In genomic region chr2:74119324-74119723, GRCh38 we compare ENCODE assay signal across 8 cellular contexts. TPM values are rescaled to one million over a fixed set of nuclear protein-coding genes. Genes with fewer than 3 reads are reported as not detected.
DNase-seq lines count a peak whose midpoint lies in the region; ATAC-seq and TF ChIP-seq lines count a peak whose summit lies in the region.

No MANE protein-coding gene starts in this region.

- ATAC-seq in omental fat pad (ENCODE audit: low FRiP score) (no peak), GM21367 (IDR thresholded peaks at IDR 0.05; ENCODE audit: unreplicated experiment) (no peak)

- peak; percentile 16 for DNase-seq in AG10803 (ENCODE audit: low read depth)
- peak; percentile 37 for DNase-seq in SK-MEL-5 (ENCODE audit: low read depth, low spot score)
- DNase-seq in fibroblast of villous mesenchyme (ENCODE audit: low read depth) = peak; percentile 7
- DNase-seq in NAMALWA (ENCODE audit: low spot score) = no peak
- no peak for DNase-seq in omental fat pad (ENCODE audit: low spot score)
- DNase-seq in HPDE6-E6E7 (ENCODE audit: extremely low spot score) = no peak

- H3K4me3 ChIP-seq in AG10803 (ENCODE audit: low read length) = no peak overlapping the region
- no peak overlapping the region for H3K4me3 ChIP-seq in fibroblast of villous mesenchyme (ENCODE audit: low read depth, low read length)

- in situ Hi-C loops in SK-MEL-5 (cut with HindIII; ENCODE audit: low pct_unique_long_range_greater_than_20kb, low sequenced_read_pairs) = no loop called here

- TF ChIP-seq CTCF in AG10803 (conservative IDR thresholded peaks at IDR 0.05; ENCODE audit: low read length) (peak; percentile 33), GM12873 (IDR thresholded peaks at IDR 0.05; ENCODE audit: insufficient read depth, low read depth, low read length, missing control alignments) (peak; percentile 30), fibroblast of villous mesenchyme (IDR thresholded peaks at IDR 0.05; ENCODE audit: insufficient read depth, low read depth, low read length) (peak; percentile 32), omental fat pad (IDR thresholded peaks at IDR 0.05) (no peak)

RNA-seq across cellular contexts. Expression of gene BOLA3, which starts 28.4 kb away (rescaled TPM):
- 213 and 214 TPM in 2 replicates for total RNA-seq in SK-MEL-5 (2014; rRNA removed; shearing (Covaris generic))
- polyA plus RNA-seq in SK-MEL-5 (2015; cell fraction: cytosol; rRNA removed) = 200 and 269 TPM in 2 replicates
- 27.2 and 37.3 TPM in 2 replicates for polyA plus RNA-seq in SK-MEL-5 (2015; cell fraction: nucleus; rRNA removed)
- total RNA-seq in fibroblast of villous mesenchyme (41.2 and 50.1 TPM in 2 replicates), omental fat pad (10 to 100 TPM; 27.6 to 54.3 (median 39.6) TPM)

RNA-seq across cellular contexts. Expression of gene MOB1A, which starts 59.4 kb away (rescaled TPM):
- total RNA-seq in SK-MEL-5 (2014; rRNA removed; shearing (Covaris generic)) = 118 and 132 TPM in 2 replicates
- polyA plus RNA-seq in SK-MEL-5 (2015; cell fraction: cytosol; rRNA removed) = 70.0 and 110 TPM in 2 replicates
- polyA plus RNA-seq in SK-MEL-5 (2015; cell fraction: nucleus; rRNA removed) = 30.7 and 44.9 TPM in 2 replicates
- total RNA-seq in fibroblast of villous mesenchyme = 102 and 155 TPM in 2 replicates
- 100 to 1,000 TPM in 1 of 4 donors, 10 to 100 TPM in 3; 84.9 to 109 (median 93.2) TPM for total RNA-seq in omental fat pad

Comparison
In these comparisons a context has a peak if more than half of its experiments do, and no peak if none do; other contexts are left out.
1. DNase-seq: peak in AG10803 (single experiment), SK-MEL-5 (single experiment) and fibroblast of villous mesenchyme (single experiment); none in NAMALWA (single experiment), omental fat pad (single experiment) and HPDE6-E6E7 (single experiment).
2. CTCF ChIP-seq: peak in AG10803 (single experiment), GM12873 (single experiment) and fibroblast of villous mesenchyme (single experiment); none in omental fat pad (0 of 3).